In the genomic region with DNA sequence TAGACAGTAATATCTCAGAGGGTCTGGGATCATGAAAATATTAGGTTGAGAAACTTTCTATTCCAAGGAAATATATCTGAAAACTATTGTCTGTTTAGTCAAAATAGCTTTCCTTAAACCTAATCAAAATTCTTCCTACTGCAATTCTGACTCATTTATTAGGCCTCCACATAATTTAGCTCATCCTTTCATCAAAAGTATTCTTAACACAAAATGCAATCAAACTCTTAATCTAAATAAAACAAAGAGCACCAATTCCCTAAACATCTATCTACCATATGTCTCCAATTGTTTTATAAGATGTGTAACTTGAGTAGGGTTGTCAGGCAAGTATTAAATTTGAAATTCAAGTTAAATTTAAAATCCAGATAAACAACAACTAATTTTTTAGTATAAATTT, we compare ENCODE assay signal across 34 cellular contexts.
"Had no signal": no experiment of that assay in that cellular context is flagged by ENCODE, and none has a peak within 500 bp of the region (broad histone marks: within the 10 kb centered on the region; RNA-seq: fewer than 3 reads in every experiment).

No MANE protein-coding gene starts in this region.

- H3K4me1 ChIP-seq: ascending aorta, stomach, suprapubic skin, upper lobe of right lung had no signal

- H3K9me3 Mint-ChIP-seq: activated CD4-positive, alpha-beta memory T cell treated with anti-CD3 and anti-CD28 coated beads for 36 hours; activated CD4-positive, alpha-beta T cell treated with anti-CD3 and anti-CD28 coated beads, Interleukin-2, amount 10 ng/mL, durations not matched to agents 24 days and 14 days; activated naive CD4-positive, alpha-beta T cell treated with anti-CD3 and anti-CD28 coated beads for 36 hours; activated naive CD8-positive, alpha-beta T cell treated with anti-CD3 and anti-CD28 coated beads for 36 hours; activated T-helper 1 cell treated with anti-CD3 and anti-CD28 coated beads, Interleukin-12 subunit alpha, Interleukin-12 subunit beta, Interleukin-2, Interleukin-4 antibody, amounts not matched to agents 30 ng/mL and 10 ng/mL and 1 ng/mL, durations not matched to agents 14 hours and 24 hours and 36 hours; naive thymus-derived CD4-positive, alpha-beta T cell; stimulated activated naive B cell treated with anti-CD40 and anti-IgM and Interleukin-4, amounts not matched to agents 10 μg/mL and 1 μg/mL and 100 μg/mL, for 72 hours had no signal

- H3K4me1 Mint-ChIP-seq: activated CD4-positive, alpha-beta T cell treated with anti-CD3 and anti-CD28 coated beads, Interleukin-2, amount 10 ng/mL, durations not matched to agents 24 days and 14 days; activated naive CD8-positive, alpha-beta T cell treated with anti-CD3 and anti-CD28 coated beads for 36 hours; immature natural killer cell; stimulated activated naive B cell treated with anti-CD40 and anti-IgM and Interleukin-4, amounts not matched to agents 10 μg/mL and 1 μg/mL and 100 μg/mL, for 72 hours had no signal

- H3K27me3 ChIP-seq: ascending aorta, foreskin keratinocyte, heart left ventricle, ovary, stomach, suprapubic skin, tibial artery, upper lobe of right lung had no signal

- ATAC-seq: activated CD4-positive, CD25-positive, alpha-beta regulatory T cell treated with anti-CD3 and anti-CD28 coated beads, Interleukin-2, amount 50 U/mL, for 24 hours; effector memory CD8-positive, alpha-beta T cell; naive thymus-derived CD4-positive, alpha-beta T cell; sciatic nerve; stimulated activated naive B cell treated with anti-CD40 and anti-IgM and Interleukin-4, amounts not matched to agents 10 μg/mL and 1 μg/mL and 100 μg/mL, for 72 hours had no signal

- H3K27ac ChIP-seq: ascending aorta, foreskin keratinocyte, ovary, stomach, suprapubic skin, tibial artery, upper lobe of right lung, WERI-Rb-1 had no signal

- H3K4me3 ChIP-seq: ascending aorta, heart left ventricle, ovary, stomach, suprapubic skin, tibial artery, upper lobe of right lung had no signal

- DNase-seq: activated CD4-positive, alpha-beta memory T cell treated with anti-CD3 and anti-CD28 coated beads for 36 hours; activated CD4-positive, alpha-beta T cell treated with anti-CD3 and anti-CD28 coated beads, Interleukin-2, amount 10 ng/mL, durations not matched to agents 24 days and 14 days; activated CD8-positive, alpha-beta memory T cell treated with anti-CD3 and anti-CD28 coated beads, Interleukin-2, amount 50 U/mL, for 4 hours; activated effector memory CD4-positive, alpha-beta T cell treated with anti-CD3 and anti-CD28 coated beads, Interleukin-2, amount 50 U/mL, for 16 hours; activated naive CD4-positive, alpha-beta T cell treated with anti-CD3 and anti-CD28 coated beads for 36 hours; activated naive CD8-positive, alpha-beta T cell treated with anti-CD3 and anti-CD28 coated beads for 36 hours; activated T-cell treated with anti-CD3 and anti-CD28 coated beads, Interleukin-2, amount 50 U/mL, for 1 hour; caudate nucleus; cortex of kidney; effector memory CD8-positive, alpha-beta T cell; erythroblast; heart left ventricle; hypothalamus; immature natural killer cell; midbrain; naive thymus-derived CD4-positive, alpha-beta T cell; ovary; small intestine; stimulated activated CD4-positive, alpha-beta T cell treated with anti-CD3 and anti-CD28 coated beads, Interleukin-1b, Interleukin-23, amount 100 ng/mL, for 48 hours; stimulated activated CD4-positive, alpha-beta T cell treated with anti-CD3 and anti-CD28 coated beads, Interleukin-4, amount 100 ng/mL, for 4 hours; stimulated activated CD8-positive, alpha-beta memory T cell treated with anti-CD3 and anti-CD28 coated beads, Interleukin-4, amount 100 ng/mL, for 48 hours; stimulated activated naive B cell treated with anti-CD40 and anti-IgM and Interleukin-4, amounts not matched to agents 10 μg/mL and 1 μg/mL and 100 μg/mL, for 72 hours; stomach; T-helper 9 cell; tibial artery; upper lobe of right lung; WERI-Rb-1 had no signal

- H3K27ac Mint-ChIP-seq: activated CD4-positive, alpha-beta memory T cell treated with anti-CD3 and anti-CD28 coated beads for 36 hours; activated CD4-positive, alpha-beta T cell treated with anti-CD3 and anti-CD28 coated beads, Interleukin-2, amount 10 ng/mL, durations not matched to agents 24 days and 14 days; activated naive CD4-positive, alpha-beta T cell treated with anti-CD3 and anti-CD28 coated beads for 36 hours; activated naive CD8-positive, alpha-beta T cell treated with anti-CD3 and anti-CD28 coated beads for 36 hours; activated T-helper 1 cell treated with anti-CD3 and anti-CD28 coated beads, Interleukin-12 subunit alpha, Interleukin-12 subunit beta, Interleukin-2, Interleukin-4 antibody, amounts not matched to agents 30 ng/mL and 10 ng/mL and 1 ng/mL, durations not matched to agents 14 hours and 24 hours and 36 hours; effector memory CD8-positive, alpha-beta T cell; immature natural killer cell; naive thymus-derived CD4-positive, alpha-beta T cell; progenitor cell of endocrine pancreas; stimulated activated naive B cell treated with anti-CD40 and anti-IgM and Interleukin-4, amounts not matched to agents 10 μg/mL and 1 μg/mL and 100 μg/mL, for 72 hours had no signal

- H3K36me3 Mint-ChIP-seq: activated CD4-positive, alpha-beta memory T cell treated with anti-CD3 and anti-CD28 coated beads for 36 hours; activated naive CD8-positive, alpha-beta T cell treated with anti-CD3 and anti-CD28 coated beads for 36 hours; immature natural killer cell; naive thymus-derived CD4-positive, alpha-beta T cell; stimulated activated naive B cell treated with anti-CD40 and anti-IgM and Interleukin-4, amounts not matched to agents 10 μg/mL and 1 μg/mL and 100 μg/mL, for 72 hours had no signal

- H3K4me3 Mint-ChIP-seq: activated CD4-positive, alpha-beta memory T cell treated with anti-CD3 and anti-CD28 coated beads for 36 hours; activated CD4-positive, alpha-beta T cell treated with anti-CD3 and anti-CD28 coated beads, Interleukin-2, amount 10 ng/mL, durations not matched to agents 24 days and 14 days; activated naive CD4-positive, alpha-beta T cell treated with anti-CD3 and anti-CD28 coated beads for 36 hours; activated naive CD8-positive, alpha-beta T cell treated with anti-CD3 and anti-CD28 coated beads for 36 hours; activated T-helper 1 cell treated with anti-CD3 and anti-CD28 coated beads, Interleukin-12 subunit alpha, Interleukin-12 subunit beta, Interleukin-2, Interleukin-4 antibody, amounts not matched to agents 30 ng/mL and 10 ng/mL and 1 ng/mL, durations not matched to agents 14 hours and 24 hours and 36 hours; effector memory CD8-positive, alpha-beta T cell; immature natural killer cell; naive thymus-derived CD4-positive, alpha-beta T cell; stimulated activated naive B cell treated with anti-CD40 and anti-IgM and Interleukin-4, amounts not matched to agents 10 μg/mL and 1 μg/mL and 100 μg/mL, for 72 hours had no signal

- H3K9me3 ChIP-seq: ascending aorta, heart left ventricle, ovary, stomach, suprapubic skin, tibial artery, upper lobe of right lung had no signal

- H3K36me3 ChIP-seq: ascending aorta, heart left ventricle, ovary, stomach, suprapubic skin, tibial artery, upper lobe of right lung, WERI-Rb-1 had no signal
